In genomic region chr19:11887247-11887617, GRCh38 we compare ENCODE assay signal across 8 cellular contexts. TPM values are rescaled to one million over a fixed set of nuclear protein-coding genes. Genes with fewer than 3 reads are reported as not detected.
DNase-seq lines count a peak whose midpoint lies in the region; ATAC-seq lines count a peak whose summit lies in the region.

No MANE protein-coding gene starts in this region.

- DNase-seq in stimulated activated naive CD8-positive, alpha-beta T cell treated with anti-CD3 and anti-CD28 coated beads, Interleukin-15, Interleukin-2, amounts not matched to agents 100 U/mL and 50 U/mL, for 24 hours: no peak
- DNase-seq in caudate nucleus (lab: John Stamatoyannopoulos, UW) (peak in 3 of 61 donors; percentile 17 to 70 (median 23)), NCI-H345 (lab: John Stamatoyannopoulos, UW) (no peak)
- DNase-seq in stimulated activated CD4-positive, alpha-beta T cell treated with anti-CD3 and anti-CD28 coated beads, Interleukin-12 subunit alpha, Interleukin-12 subunit beta, amount 100 ng/mL, for 4 hours: no peak

- H3K27me3 Mint-ChIP-seq in stimulated activated naive CD8-positive, alpha-beta T cell treated with anti-CD3 and anti-CD28 coated beads, Interleukin-15, Interleukin-2, amounts not matched to agents 100 ng/mL and 50 ng/mL, for 24 hours: no peaks in the 10 kb centered on the region

- H3K36me3 ChIP-seq in mesodermal cell (ENCODE audit: control insufficient read depth, insufficient read depth, low read length): peaks cover 21% of the 10 kb centered on the region

- no peak overlapping the region for H3K27ac Mint-ChIP-seq in stimulated activated naive CD8-positive, alpha-beta T cell treated with anti-CD3 and anti-CD28 coated beads, Interleukin-15, Interleukin-2, amounts not matched to agents 100 ng/mL and 50 ng/mL, for 24 hours

- H3K4me3 ChIP-seq in mesodermal cell (ENCODE audit: extremely low read depth, insufficient read depth, low read length, poor library complexity, severe bottlenecking): no peak overlapping the region

- peaks cover 19% of the 10 kb centered on the region for H3K9me3 ChIP-seq in mesodermal cell (ENCODE audit: control insufficient read depth, low read length)

- no peak for ATAC-seq in stimulated activated naive CD8-positive, alpha-beta T cell treated with anti-CD3 and anti-CD28 coated beads, Interleukin-15, Interleukin-2, amounts not matched to agents 100 U/mL and 50 U/mL, for 24 hours
- ATAC-seq in HG03039 (IDR thresholded peaks at IDR 0.05; ENCODE audit: unreplicated experiment) (no peak), GM21717 (IDR thresholded peaks at IDR 0.05; ENCODE audit: unreplicated experiment) (no peak)

- no peaks in the 10 kb centered on the region for H3K36me3 Mint-ChIP-seq in stimulated activated naive CD8-positive, alpha-beta T cell treated with anti-CD3 and anti-CD28 coated beads, Interleukin-15, Interleukin-2, amounts not matched to agents 100 ng/mL and 50 ng/mL, for 24 hours (ENCODE audit: low read depth)

- H3K4me1 Mint-ChIP-seq in stimulated activated naive CD8-positive, alpha-beta T cell treated with anti-CD3 and anti-CD28 coated beads, Interleukin-15, Interleukin-2, amounts not matched to agents 100 ng/mL and 50 ng/mL, for 24 hours (ENCODE audit: low read depth): peaks cover 21% of the 10 kb centered on the region

- H3K27ac ChIP-seq in caudate nucleus (ENCODE audit: low read depth, low read length) (peak overlapping the region; percentile 36), mesodermal cell (ENCODE audit: low read depth, low read length, severe bottlenecking) (peak overlapping the region; percentile 95)

- peak overlapping the region; percentile 87 for H3K4me3 Mint-ChIP-seq in stimulated activated naive CD8-positive, alpha-beta T cell treated with anti-CD3 and anti-CD28 coated beads, Interleukin-15, Interleukin-2, amounts not matched to agents 100 ng/mL and 50 ng/mL, for 24 hours

- no peaks in the 10 kb centered on the region for H3K4me1 ChIP-seq in mesodermal cell (ENCODE audit: control insufficient read depth, insufficient read depth, low read length, poor library complexity, severe bottlenecking)

- WGBS in mesodermal cell (ENCODE audit: insufficient coverage in 2 of 2), 2 experiments: 55 to 75% methylated on average over 3 to 6 of the region's 7 CpGs

- peaks cover 5% of the 10 kb centered on the region for H3K9me3 Mint-ChIP-seq in stimulated activated naive CD8-positive, alpha-beta T cell treated with anti-CD3 and anti-CD28 coated beads, Interleukin-15, Interleukin-2, amounts not matched to agents 100 ng/mL and 50 ng/mL, for 24 hours

RNA-seq across cellular contexts. Expression of gene ZNF69, which starts 0.3 kb away (rescaled TPM):
- 7.6 TPM for polyA plus RNA-seq in mesodermal cell (2013, experiment 1 of 2)
- polyA plus RNA-seq in mesodermal cell (2013, experiment 2 of 2): 7.7 TPM

RNA-seq across cellular contexts. Expression of gene ZNF700, which starts 37.7 kb away (rescaled TPM):
- polyA plus RNA-seq in mesodermal cell (2013, experiment 1 of 2): 8.7 TPM
- polyA plus RNA-seq in mesodermal cell (2013, experiment 2 of 2): 9.2 TPM

RNA-seq across cellular contexts. Expression of gene ZNF439, which starts 38.7 kb away (rescaled TPM):
- polyA plus RNA-seq in mesodermal cell (2013, experiment 1 of 2): 2.4 TPM
- polyA plus RNA-seq in mesodermal cell (2013, experiment 2 of 2): 2.4 TPM
